ENCODE assay signal across 11 cellular contexts in the genomic region with DNA sequence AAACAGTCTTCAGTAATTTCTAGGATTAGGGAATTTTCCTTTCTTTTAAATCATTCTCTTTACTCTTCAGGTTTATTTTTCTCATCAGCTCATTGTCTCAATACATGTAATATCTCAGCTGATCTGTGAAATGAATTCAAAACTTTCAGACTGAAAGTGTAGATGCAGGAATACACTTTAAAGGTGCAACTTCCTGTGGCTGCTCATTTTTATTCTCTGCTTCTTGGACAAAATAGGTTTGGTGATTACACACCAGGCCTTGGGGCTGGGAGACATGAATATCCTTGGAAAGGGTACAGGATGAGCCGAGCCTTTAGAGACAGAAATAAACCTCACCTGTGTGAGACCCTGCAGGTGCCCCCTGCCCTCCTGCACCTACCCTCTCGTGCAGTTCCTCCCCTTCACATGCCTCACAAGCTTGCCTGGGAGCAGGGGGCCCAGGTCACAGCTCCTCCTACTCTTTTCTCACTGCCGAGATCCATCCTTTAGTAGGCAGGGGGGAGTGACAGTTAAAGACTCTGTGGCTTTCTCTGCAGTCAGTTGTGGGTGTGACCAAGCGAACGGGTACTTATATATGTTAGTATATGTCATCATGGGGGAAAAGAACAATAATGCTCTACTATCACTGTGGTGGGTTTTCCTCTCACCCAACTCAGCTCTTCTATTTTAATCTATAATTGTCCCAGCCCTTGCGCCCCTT. TPM values are rescaled to one million over a fixed set of nuclear protein-coding genes. Genes with fewer than 3 reads are reported as not detected.
DNase-seq lines count a peak whose midpoint lies in the region; ATAC-seq, FAIRE-seq and TF ChIP-seq lines count a peak whose summit lies in the region.
"Had no signal": no experiment of that assay in that cellular context is flagged by ENCODE, and none has a peak within 500 bp of the region (broad histone marks: within the 10 kb centered on the region; RNA-seq: fewer than 3 reads in every experiment).

No MANE protein-coding gene starts in this region.

- H3K4me3 Mint-ChIP-seq in activated CD4-positive, alpha-beta T cell treated with anti-CD3 and anti-CD28 coated beads, Interleukin-2, amount 10 ng/mL, durations not matched to agents 24 days and 14 days, result peak overlapping the region; percentile 79

- TF ChIP-seq CTCF in pancreas (IDR thresholded peaks at IDR 0.05), result no peak

- H3K4me1 Mint-ChIP-seq in activated CD4-positive, alpha-beta T cell treated with anti-CD3 and anti-CD28 coated beads, Interleukin-2, amount 10 ng/mL, durations not matched to agents 24 days and 14 days, result peaks cover 51% of the 10 kb centered on the region

- no peak overlapping the region for H3K4me3 ChIP-seq in HAP-1
- no peak overlapping the region for H3K4me3 ChIP-seq in pancreas

- H3K9me3 ChIP-seq in HAP-1, result no peaks in the 10 kb centered on the region
- no peaks in the 10 kb centered on the region for H3K9me3 ChIP-seq in pancreas

- H3K4me1 ChIP-seq in HAP-1 (no peaks in the 10 kb centered on the region), pancreas (no peaks in the 10 kb centered on the region)

- H3K36me3 ChIP-seq in HAP-1 (replicated peaks), result no peaks in the 10 kb centered on the region
- no peaks in the 10 kb centered on the region for H3K36me3 ChIP-seq in pancreas

- peak; percentile 8 for DNase-seq in stimulated activated CD4-positive, alpha-beta T cell treated with anti-CD3 and anti-CD28 coated beads, Interleukin-12 subunit alpha, Interleukin-12 subunit beta, amount 100 ng/mL, for 4 hours
- no peak for DNase-seq in stimulated activated CD4-positive, alpha-beta T cell treated with anti-CD3 and anti-CD28 coated beads, Interleukin-2, amount 100 ng/mL, for 48 hours
- DNase-seq in activated CD4-positive, alpha-beta T cell treated with anti-CD3 and anti-CD28 coated beads, Interleukin-2, amount 10 ng/mL, durations not matched to agents 24 days and 14 days, result peak; percentile 81
- DNase-seq in iPS-NIHi11 (ENCODE audit: low spot score), result peak; percentile 33
- DNase-seq in HAP-1 (ENCODE audit: low spot score in 2 of 2), result no peak
- DNase-seq in hepatic stellate cell (ENCODE audit: low spot score), result no peak
- no peak for DNase-seq in pancreas
- DNase-seq: aorta, GOT3 had no signal

- no peak overlapping the region for H3K27ac ChIP-seq in pancreas

- in situ Hi-C loops in HAP-1 (cut with MboI; ENCODE audit: low sequenced_read_pairs), result no loop called here

- no peaks in the 10 kb centered on the region for H3K27me3 ChIP-seq in HAP-1 (ENCODE audit: low read depth)
- no peaks in the 10 kb centered on the region for H3K27me3 ChIP-seq in pancreas

- H3K9me3 Mint-ChIP-seq in activated CD4-positive, alpha-beta T cell treated with anti-CD3 and anti-CD28 coated beads, Interleukin-2, amount 10 ng/mL, durations not matched to agents 24 days and 14 days, result peaks cover 14% of the 10 kb centered on the region

- no peaks in the 10 kb centered on the region for H3K27me3 Mint-ChIP-seq in activated CD4-positive, alpha-beta T cell treated with anti-CD3 and anti-CD28 coated beads, Interleukin-2, amount 10 ng/mL, durations not matched to agents 24 days and 14 days

- intact Hi-C loops in activated CD4-positive, alpha-beta T cell treated with anti-CD3 and anti-CD28 coated beads, Interleukin-2, amount 10 ng/mL, durations not matched to agents 24 days and 14 days (cut with micrococcal nuclease), result loop anchor here (1.0 to 5.0 kb wide), 5 partner anchors 10 to 178 kb away; no protein-coding TSS in a partner anchor
- intact Hi-C loops in pancreas (cut with DNase I), result no loop called here

- FAIRE-seq in pancreas (lab: Jason Lieb, UNC), result no peak

- peaks cover 11% of the 10 kb centered on the region for H3K36me3 Mint-ChIP-seq in activated CD4-positive, alpha-beta T cell treated with anti-CD3 and anti-CD28 coated beads, Interleukin-2, amount 10 ng/mL, durations not matched to agents 24 days and 14 days (ENCODE audit: low read depth)

- peak overlapping the region; percentile 91 for H3K27ac Mint-ChIP-seq in activated CD4-positive, alpha-beta T cell treated with anti-CD3 and anti-CD28 coated beads, Interleukin-2, amount 10 ng/mL, durations not matched to agents 24 days and 14 days

- no peak for ATAC-seq in esophagus mucosa
- no peak for ATAC-seq in pancreas
- ATAC-seq: SK-N-SH treated with all-trans-retinoic acid at 6 μM for 48 hours had no signal

- WGBS in pancreas, 2 donors, result 74 to 85% methylated on average over 6 of the region's 6 CpGs

RNA-seq across cellular contexts. Expression of gene XCL2, which starts 23.6 kb away (rescaled TPM):
- total RNA-seq in activated CD4-positive, alpha-beta T cell treated with anti-CD3 and anti-CD28 coated beads, Interleukin-2, amount 10 ng/mL, durations not matched to agents 24 days and 14 days, result 44.9 and 46.4 TPM in 2 replicates
- total RNA-seq in esophagus mucosa (not detected), pancreas (under 1 TPM in 1 of 6 donors, not detected in 5; 0.52 TPM)
- under 1 TPM in 1 of 2 donors, not detected in 1; 0.23 TPM for polyA plus RNA-seq in pancreas
- polyA plus RNA-seq: aorta had no signal

RNA-seq across cellular contexts. Expression of gene XCL1, which starts 56.2 kb away (rescaled TPM):
- total RNA-seq in activated CD4-positive, alpha-beta T cell treated with anti-CD3 and anti-CD28 coated beads, Interleukin-2, amount 10 ng/mL, durations not matched to agents 24 days and 14 days, result 14.6 and 15.9 TPM in 2 replicates
- not detected for total RNA-seq in esophagus mucosa
- under 1 TPM in 2 of 6 donors, not detected in 4; 0.14 to 0.28 TPM for total RNA-seq in pancreas
- polyA plus RNA-seq in pancreas, result under 1 TPM in 1 of 2 donors, not detected in 1; 0.09 TPM

Comparison
In these comparisons a context has a peak if more than half of its experiments do, and no peak if none do; other contexts are left out.
1. DNase-seq: peak in stimulated activated CD4-positive, alpha-beta T cell treated with anti-CD3 and anti-CD28 coated beads, Interleukin-12 subunit alpha, Interleukin-12 subunit beta, amount 100 ng/mL, for 4 hours (single experiment), activated CD4-positive, alpha-beta T cell treated with anti-CD3 and anti-CD28 coated beads, Interleukin-2, amount 10 ng/mL, durations not matched to agents 24 days and 14 days (single experiment) and iPS-NIHi11 (single experiment); none in stimulated activated CD4-positive, alpha-beta T cell treated with anti-CD3 and anti-CD28 coated beads, Interleukin-2, amount 100 ng/mL, for 48 hours (0 of 2), HAP-1 (0 of 2), hepatic stellate cell (single experiment) and pancreas (0 of 6).
2. RNA of gene XCL2, which starts 23.6 kb away (total RNA-seq): 44.9 to 46.4 TPM in activated CD4-positive, alpha-beta T cell treated with anti-CD3 and anti-CD28 coated beads, Interleukin-2, amount 10 ng/mL, durations not matched to agents 24 days and 14 days; 0.52 TPM in pancreas and not detected in esophagus mucosa (single experiment); every median in the first group is over 10 times any median in the second.
3. RNA of gene XCL1, which starts 56.2 kb away (total RNA-seq): 14.6 to 15.9 TPM in activated CD4-positive, alpha-beta T cell treated with anti-CD3 and anti-CD28 coated beads, Interleukin-2, amount 10 ng/mL, durations not matched to agents 24 days and 14 days; 0.14 to 0.28 TPM in pancreas and not detected in esophagus mucosa (single experiment); every median in the first group is over 10 times any median in the second.